ENCODE assay signal across 1 cellular context in the genomic region with DNA sequence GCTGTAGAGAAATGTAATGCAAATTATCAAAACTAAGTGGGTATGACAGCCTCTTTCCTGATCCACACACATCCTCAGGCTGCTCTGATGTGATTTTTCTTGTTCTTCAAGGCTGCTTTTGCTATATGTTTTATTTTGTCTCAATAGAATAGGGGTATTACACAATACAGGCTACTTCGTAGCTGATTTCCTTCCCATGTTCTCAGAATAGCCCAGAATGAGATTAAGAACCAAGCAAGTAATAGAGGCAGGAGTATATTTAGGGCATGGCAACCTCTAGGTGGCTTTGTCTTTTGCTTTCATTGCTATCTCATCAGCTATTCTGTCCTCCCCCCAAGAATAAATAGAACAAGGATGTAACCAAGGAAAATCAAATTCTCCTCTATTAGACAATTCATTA.
TF ChIP-seq lines count a peak whose summit lies in the region.

No MANE protein-coding gene starts in this region.

TF ChIP-seq in HepG2, 621 proteins besides CTCF, POLR2A, EP300 and RAD21 (continued from another document):
- TF ChIP-seq AFF4 (CRISPR knock-in tag; IDR thresholded peaks at IDR 0.05): no peak
